ENCODE assay signal across 9 cellular contexts in the genomic region with DNA sequence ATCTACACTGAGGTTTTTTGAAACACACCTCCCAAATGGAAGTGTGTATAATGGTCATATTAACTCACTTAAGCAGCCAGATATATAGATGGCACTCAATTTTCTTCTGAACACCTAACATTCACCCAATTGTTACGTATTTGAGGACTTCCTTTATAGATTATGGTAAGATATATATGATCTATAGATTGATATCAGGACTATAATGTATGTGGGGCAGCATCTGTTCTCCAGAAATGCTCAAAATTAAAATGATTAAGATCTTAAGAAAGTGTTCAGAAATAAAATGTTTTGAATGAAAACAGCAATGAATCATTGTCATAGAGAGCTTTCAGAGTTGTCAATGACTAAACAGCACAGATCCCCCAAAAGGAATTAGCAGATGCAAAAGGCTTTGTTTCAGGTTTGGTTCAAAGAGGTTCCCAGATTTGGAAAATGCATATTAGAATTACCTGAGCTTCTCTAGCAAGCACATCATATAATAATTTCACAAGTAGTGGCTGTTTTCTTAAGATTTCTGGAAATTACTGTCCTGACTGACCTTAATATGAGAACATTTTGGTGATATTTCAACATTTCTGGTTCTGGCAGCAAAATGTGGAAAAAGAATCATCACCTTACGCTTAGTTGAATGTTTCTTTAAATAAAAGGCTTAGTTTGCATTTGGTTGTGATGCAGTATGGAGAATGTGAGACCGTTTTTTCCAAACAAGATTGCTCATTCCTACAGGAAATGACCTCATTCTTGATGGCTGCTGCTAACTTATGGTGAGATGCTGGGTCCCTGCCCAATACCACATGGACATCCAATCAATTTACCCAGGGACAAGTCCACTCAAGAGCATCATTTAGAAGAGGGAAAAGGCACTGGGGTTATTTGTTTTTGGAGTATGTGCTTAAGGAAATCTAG. TPM values are rescaled to one million over a fixed set of nuclear protein-coding genes. Genes with fewer than 3 reads are reported as not detected.
DNase-seq lines count a peak whose midpoint lies in the region; ATAC-seq and TF ChIP-seq lines count a peak whose summit lies in the region.
"Had no signal": no experiment of that assay in that cellular context is flagged by ENCODE, and none has a peak within 500 bp of the region (broad histone marks: within the 10 kb centered on the region; RNA-seq: fewer than 3 reads in every experiment).

No MANE protein-coding gene starts in this region.

- H2AFZ ChIP-seq in fibroblast of lung (ENCODE audit: low read length) = no peak overlapping the region

- H3K4me3 ChIP-seq in RWPE2 (ENCODE audit: severe bottlenecking) (no peak overlapping the region), fibroblast of lung (replicated peaks in 1 of 4; ENCODE audit: control extremely low read depth in 1 of 4, insufficient read depth in 1 of 4, low read depth in 3 of 4, low read length in 4 of 4) (no peak overlapping the region), skeletal muscle satellite cell (ENCODE audit: low read length) (no peak overlapping the region)

- DNase-seq in GM04503 (ENCODE audit: low read depth) = peak; percentile 71
- no peak for DNase-seq in RWPE2 (ENCODE audit: low spot score)
- peak; percentile 93 to 97 for DNase-seq in fibroblast of lung (ENCODE audit: low read depth in 2 of 2)
- no peak for DNase-seq in activated effector memory CD4-positive, alpha-beta T cell treated with anti-CD3 and anti-CD28 coated beads, Interleukin-2, amount 50 U/mL, for 16 hours
- DNase-seq: stimulated activated CD4-positive, alpha-beta T cell treated with anti-CD3 and anti-CD28 coated beads, Interleukin-1b, Interleukin-23, amount 100 ng/mL, for 48 hours had no signal

- H3K4me1 ChIP-seq in RWPE2 (ENCODE audit: insufficient read depth, poor library complexity, severe bottlenecking) (peaks cover 32% of the 10 kb centered on the region), fibroblast of lung (ENCODE audit: control insufficient read depth, extremely low read depth, insufficient read depth, low read length) (peaks cover 20% of the 10 kb centered on the region), skeletal muscle satellite cell (ENCODE audit: control insufficient read depth, insufficient read depth, low read length) (peaks cover 35% of the 10 kb centered on the region)

- H3K4me2 ChIP-seq in fibroblast of lung (ENCODE audit: extremely low read depth, insufficient read depth, low read length) (no peak overlapping the region), skeletal muscle satellite cell (ENCODE audit: low read length) (peak overlapping the region; percentile 21)

- peak; percentile 65 for ATAC-seq in RWPE2 (ENCODE audit: low read depth)
- no peak for ATAC-seq in HG03521 (IDR thresholded peaks at IDR 0.05; ENCODE audit: unreplicated experiment)
- ATAC-seq in GM19324 (IDR thresholded peaks at IDR 0.05; ENCODE audit: low FRiP score, unreplicated experiment) = no peak
- ATAC-seq in GM19452 (IDR thresholded peaks at IDR 0.05; ENCODE audit: unreplicated experiment) = no peak

- H3K9ac ChIP-seq in fibroblast of lung (ENCODE audit: insufficient read depth, low read length) = no peak overlapping the region
- peak overlapping the region; percentile 9 for H3K9ac ChIP-seq in skeletal muscle satellite cell (ENCODE audit: low read depth, low read length)

- H3K36me3 ChIP-seq in RWPE2 (ENCODE audit: low read depth) (peaks cover 91% of the 10 kb centered on the region), fibroblast of lung (ENCODE audit: control insufficient read depth, insufficient read depth, low read length) (peaks cover 3% of the 10 kb centered on the region), skeletal muscle satellite cell (ENCODE audit: insufficient read depth, low read length) (peaks cover 18% of the 10 kb centered on the region)

- no peaks in the 10 kb centered on the region for H3K27me3 ChIP-seq in RWPE2 (ENCODE audit: insufficient read depth, poor library complexity, severe bottlenecking)
- no peaks in the 10 kb centered on the region for H3K27me3 ChIP-seq in fibroblast of lung (ENCODE audit: control insufficient read depth, insufficient read depth, low read length)
- no peaks in the 10 kb centered on the region for H3K27me3 ChIP-seq in skeletal muscle satellite cell (ENCODE audit: control insufficient read depth, insufficient read depth, low read length)

- TF ChIP-seq CTCF in RWPE2 (IDR thresholded peaks at IDR 0.05; ENCODE audit: poor library complexity, severe bottlenecking) (no peak), fibroblast of lung (conservative IDR thresholded peaks at IDR 0.05 in 1 of 2, IDR thresholded peaks at IDR 0.05 in 1 of 2; ENCODE audit: low read depth in 1 of 2, low read length in 2 of 2) (no peak)

- no peaks in the 10 kb centered on the region for H4K20me1 ChIP-seq in fibroblast of lung (ENCODE audit: control insufficient read depth, extremely low read depth, insufficient read depth, low read length)

- H3K27ac ChIP-seq in RWPE2 (ENCODE audit: poor library complexity, severe bottlenecking) (peak overlapping the region; percentile 90), fibroblast of lung (ENCODE audit: insufficient read depth, low read length) (peak overlapping the region; percentile 78)

- H3K9me3 ChIP-seq in RWPE2 (ENCODE audit: severe bottlenecking) (no peaks in the 10 kb centered on the region), fibroblast of lung (ENCODE audit: control insufficient read depth, insufficient read depth, low read depth, low read length) (no peaks in the 10 kb centered on the region), skeletal muscle satellite cell (replicated peaks; ENCODE audit: low read length) (no peaks in the 10 kb centered on the region)

- H3K79me2 ChIP-seq in fibroblast of lung (ENCODE audit: control insufficient read depth, insufficient read depth, low read length) = no peaks in the 10 kb centered on the region

RNA-seq across cellular contexts. Expression of a gene that starts 31.5 kb away (rescaled TPM):
- total RNA-seq in fibroblast of lung = 15.2 and 37.0 TPM in 2 replicates
- polyA plus RNA-seq in fibroblast of lung = 21.6 and 26.9 TPM in 2 replicates
- 22.1 and 22.2 TPM in 2 replicates for polyA plus RNA-seq in fibroblast of lung (2012)
- polyA minus RNA-seq in fibroblast of lung (ENCODE audit: low replicate concordance) = 76.9 and 77.1 TPM in 2 replicates
- 23.8 and 34.9 TPM in 2 replicates for total RNA-seq in skeletal muscle satellite cell (2012; rRNA removed)

Comparison
In these comparisons a context has a peak if more than half of its experiments do, and no peak if none do; other contexts are left out.
1. DNase-seq: peak in GM04503 (single experiment) and fibroblast of lung (2 of 2); none in RWPE2 (single experiment) and activated effector memory CD4-positive, alpha-beta T cell treated with anti-CD3 and anti-CD28 coated beads, Interleukin-2, amount 50 U/mL, for 16 hours (single experiment).